In the genomic region with DNA sequence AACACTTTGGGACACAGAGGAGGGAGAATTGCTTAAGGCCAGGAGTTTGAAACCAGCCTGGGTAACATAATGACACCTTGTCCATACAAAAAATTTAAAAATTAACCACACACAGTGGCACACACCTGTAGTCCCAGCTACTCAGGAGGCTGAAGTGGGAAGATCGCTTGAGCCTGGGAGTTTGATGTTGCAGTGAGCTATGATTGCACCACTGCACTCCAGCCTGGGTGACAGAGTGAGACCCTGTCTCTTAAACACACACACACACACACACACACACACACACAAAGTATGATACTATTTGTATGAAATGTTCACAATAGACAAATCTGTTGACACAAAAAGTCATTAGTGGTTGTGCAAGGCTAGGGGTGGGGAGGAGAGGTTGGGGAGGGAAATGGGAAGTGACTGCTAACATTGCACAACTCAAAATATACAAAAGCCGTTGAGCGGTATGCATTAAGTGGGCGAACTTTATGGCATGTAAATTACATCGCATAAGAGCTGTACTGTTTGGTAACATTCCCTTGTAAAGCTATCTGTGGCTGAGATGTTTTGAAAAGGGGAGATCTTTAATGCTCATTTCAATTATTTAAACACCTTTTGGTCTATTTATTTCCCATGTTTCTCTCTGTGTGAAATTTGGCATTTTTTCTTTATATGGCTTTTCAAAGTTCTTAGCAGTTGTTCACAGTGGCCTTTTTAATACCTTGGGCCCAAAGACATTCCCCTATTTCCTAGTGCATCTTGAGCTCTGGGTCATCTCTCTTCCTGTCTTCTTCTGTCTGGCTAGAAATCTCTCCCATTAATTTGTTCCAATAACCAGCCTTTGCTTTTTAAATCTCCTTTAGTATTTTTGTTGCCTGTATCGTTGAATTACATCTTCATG, we compare ENCODE assay signal across 1 cellular context.
TF ChIP-seq lines count a peak whose summit lies in the region.

No MANE protein-coding gene starts in this region.

TF ChIP-seq in HepG2, 621 proteins besides CTCF, POLR2A, EP300 and RAD21 (continues in another document):
- TF ChIP-seq ARID3A (IDR thresholded peaks at IDR 0.05; ENCODE audit: low read depth, low read length) (peak; percentile 82), HHEX (CRISPR knock-in tag; IDR thresholded peaks at IDR 0.05) (peak; percentile 59; the same call in 1 of the 2 replicates), LCORL (IDR thresholded peaks at IDR 0.05) (no peak), LCORL (CRISPR knock-in tag; IDR thresholded peaks at IDR 0.05) (0 out of 2 replicates have a peak, but pooled peaks have one; percentile 25), FOXP4 (CRISPR knock-in tag; IDR thresholded peaks at IDR 0.05) (peak; percentile 59), SP2 (CRISPR knock-in tag; IDR thresholded peaks at IDR 0.05) (no peak), SALL1 (CRISPR knock-in tag; IDR thresholded peaks at IDR 0.05) (peak; percentile 60), MIXL1 (CRISPR knock-in tag; IDR thresholded peaks at IDR 0.05) (peak; percentile 34; the same call in 1 of the 2 replicates), DPF2 (CRISPR knock-in tag; IDR thresholded peaks at IDR 0.05; ENCODE audit: borderline replicate concordance, low read depth) (0 out of 2 replicates have a peak, but pooled peaks have one; percentile 38), ZNF614 (CRISPR knock-in tag; IDR thresholded peaks at IDR 0.05; ENCODE audit: borderline replicate concordance) (peak; percentile 96; the same call in 1 of the 2 replicates), ZNF383 (CRISPR knock-in tag; IDR thresholded peaks at IDR 0.05; ENCODE audit: borderline replicate concordance) (no peak), ZNF331 (CRISPR knock-in tag; IDR thresholded peaks at IDR 0.05) (0 out of 2 replicates have a peak, but pooled peaks have one; percentile 17), SP5 (CRISPR knock-in tag; IDR thresholded peaks at IDR 0.05; ENCODE audit: borderline replicate concordance, low read depth) (peak; percentile 78), ZBTB2 (CRISPR knock-in tag; IDR thresholded peaks at IDR 0.05; ENCODE audit: low read depth) (no peak), ZNF609 (CRISPR knock-in tag; IDR thresholded peaks at IDR 0.05; ENCODE audit: borderline replicate concordance) (peak; percentile 68; the same call in 1 of the 2 replicates), MYC (CRISPR knock-in tag; IDR thresholded peaks at IDR 0.05; ENCODE audit: borderline replicate concordance) (no peak), ZSCAN25 (CRISPR knock-in tag; IDR thresholded peaks at IDR 0.05) (no peak), ATF4 (CRISPR knock-in tag; IDR thresholded peaks at IDR 0.05) (peak in 1 of 2 experiments; percentile 68; a peak in 2 of 4 replicates), FOSL2 (CRISPR knock-in tag; IDR thresholded peaks at IDR 0.05) (peak; percentile 72), NCOA2 (CRISPR knock-in tag; IDR thresholded peaks at IDR 0.05) (peak; percentile 46; the same call in 1 of the 2 replicates), KLF12 (CRISPR knock-in tag; IDR thresholded peaks at IDR 0.05; ENCODE audit: borderline replicate concordance) (no peak), ISL2 (CRISPR knock-in tag; IDR thresholded peaks at IDR 0.05) (peak; percentile 49; the same call in 1 of the 2 replicates), SRSF9 (IDR thresholded peaks at IDR 0.05; ENCODE audit: borderline replicate concordance, insufficient read depth, low read depth, low read length, poor library complexity, severe bottlenecking) (no peak), SOX6 (IDR thresholded peaks at IDR 0.05) (no peak), SOX6 (CRISPR knock-in tag; IDR thresholded peaks at IDR 0.05) (peak; percentile 90), HNF4A (CRISPR knock-in tag; IDR thresholded peaks at IDR 0.05) (peak; percentile 20; the same call in 1 of the 2 replicates), RERE (CRISPR knock-in tag; IDR thresholded peaks at IDR 0.05; ENCODE audit: low read depth) (0 out of 2 replicates have a peak, but pooled peaks have one; percentile 31)
- TF ChIP-seq, protein P1, sequence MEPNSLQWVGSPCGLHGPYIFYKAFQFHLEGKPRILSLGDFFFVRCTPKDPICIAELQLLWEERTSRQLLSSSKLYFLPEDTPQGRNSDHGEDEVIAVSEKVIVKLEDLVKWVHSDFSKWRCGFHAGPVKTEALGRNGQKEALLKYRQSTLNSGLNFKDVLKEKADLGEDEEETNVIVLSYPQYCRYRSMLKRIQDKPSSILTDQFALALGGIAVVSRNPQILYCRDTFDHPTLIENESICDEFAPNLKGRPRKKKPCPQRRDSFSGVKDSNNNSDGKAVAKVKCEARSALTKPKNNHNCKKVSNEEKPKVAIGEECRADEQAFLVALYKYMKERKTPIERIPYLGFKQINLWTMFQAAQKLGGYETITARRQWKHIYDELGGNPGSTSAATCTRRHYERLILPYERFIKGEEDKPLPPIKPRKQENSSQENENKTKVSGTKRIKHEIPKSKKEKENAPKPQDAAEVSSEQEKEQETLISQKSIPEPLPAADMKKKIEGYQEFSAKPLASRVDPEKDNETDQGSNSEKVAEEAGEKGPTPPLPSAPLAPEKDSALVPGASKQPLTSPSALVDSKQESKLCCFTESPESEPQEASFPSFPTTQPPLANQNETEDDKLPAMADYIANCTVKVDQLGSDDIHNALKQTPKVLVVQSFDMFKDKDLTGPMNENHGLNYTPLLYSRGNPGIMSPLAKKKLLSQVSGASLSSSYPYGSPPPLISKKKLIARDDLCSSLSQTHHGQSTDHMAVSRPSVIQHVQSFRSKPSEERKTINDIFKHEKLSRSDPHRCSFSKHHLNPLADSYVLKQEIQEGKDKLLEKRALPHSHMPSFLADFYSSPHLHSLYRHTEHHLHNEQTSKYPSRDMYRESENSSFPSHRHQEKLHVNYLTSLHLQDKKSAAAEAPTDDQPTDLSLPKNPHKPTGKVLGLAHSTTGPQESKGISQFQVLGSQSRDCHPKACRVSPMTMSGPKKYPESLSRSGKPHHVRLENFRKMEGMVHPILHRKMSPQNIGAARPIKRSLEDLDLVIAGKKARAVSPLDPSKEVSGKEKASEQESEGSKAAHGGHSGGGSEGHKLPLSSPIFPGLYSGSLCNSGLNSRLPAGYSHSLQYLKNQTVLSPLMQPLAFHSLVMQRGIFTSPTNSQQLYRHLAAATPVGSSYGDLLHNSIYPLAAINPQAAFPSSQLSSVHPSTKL (CRISPR knock-in tag; IDR thresholded peaks at IDR 0.05), result peak; percentile 55
- TF ChIP-seq, protein P2, sequence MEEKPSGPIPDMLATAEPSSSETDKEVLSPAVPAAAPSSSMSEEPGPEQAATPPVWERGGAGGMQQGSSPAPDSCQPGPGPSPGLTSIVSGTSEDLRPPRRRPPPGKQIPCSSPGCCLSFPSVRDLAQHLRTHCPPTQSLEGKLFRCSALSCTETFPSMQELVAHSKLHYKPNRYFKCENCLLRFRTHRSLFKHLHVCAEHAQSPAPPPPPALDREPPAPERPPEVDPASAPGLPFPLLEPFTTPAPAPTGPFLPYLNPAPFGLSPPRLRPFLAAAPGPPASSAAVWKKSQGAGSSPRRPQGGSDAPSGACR (CRISPR knock-in tag; IDR thresholded peaks at IDR 0.05), result no peak
